1 cellular context compared by ENCODE assay signal in genomic region chr2:65432227-65433190, GRCh38.
TF ChIP-seq lines count a peak whose summit lies in the region.

TSS of gene SPRED2 (minus strand) at chr2:65432599. CDS start at chr2:65431987, 612 bp downstream.

TF ChIP-seq in HEK293, 187 proteins besides CTCF, POLR2A, EP300 and RAD21 (continued from another document and continues in another):
- TF ChIP-seq ZNF280D (tag by site-specific recombination; IDR thresholded peaks at IDR 0.05) (no peak), ZNF513 (tag by site-specific recombination; IDR thresholded peaks at IDR 0.05) (no peak), ZBTB10 (tag by site-specific recombination; IDR thresholded peaks at IDR 0.05) (peak; percentile 84), ZNF114 (tag by site-specific recombination; IDR thresholded peaks at IDR 0.05) (no peak), ZNF488 (tag by site-specific recombination; IDR thresholded peaks at IDR 0.05) (no peak), ZBTB1 (tag by site-specific recombination; IDR thresholded peaks at IDR 0.05) (no peak), SP2 (tag by site-specific recombination; IDR thresholded peaks at IDR 0.05) (peak; percentile 79), ZNF132 (tag by site-specific recombination; IDR thresholded peaks at IDR 0.05; ENCODE audit: borderline replicate concordance) (no peak), ZNF335 (tag by site-specific recombination; conservative IDR thresholded peaks at IDR 0.05) (peak; percentile 70), ZNF792 (tag by site-specific recombination; IDR thresholded peaks at IDR 0.05) (no peak), ZNF529 (tag by site-specific recombination; IDR thresholded peaks at IDR 0.05; ENCODE audit: insufficient replicate concordance) (no peak), ZNF585B (tag by site-specific recombination; IDR thresholded peaks at IDR 0.05) (0 out of 2 replicates have a peak, but pooled peaks have one; percentile 26), ZNF184 (tag by site-specific recombination; IDR thresholded peaks at IDR 0.05) (peak; percentile 84), SP7 (tag by site-specific recombination; IDR thresholded peaks at IDR 0.05) (peak; percentile 87), KLF1 (tag by site-specific recombination; IDR thresholded peaks at IDR 0.05) (peak; percentile 68; the same call in 1 of the 2 replicates), ZNF670 (tag by site-specific recombination; IDR thresholded peaks at IDR 0.05; ENCODE audit: low read depth) (no peak), ZBTB7A (tag by site-specific recombination; IDR thresholded peaks at IDR 0.05; ENCODE audit: low read depth) (peak; percentile 71; the same call in 1 of the 2 replicates), ZNF837 (tag by site-specific recombination; IDR thresholded peaks at IDR 0.05) (no peak), KLF8 (tag by site-specific recombination; IDR thresholded peaks at IDR 0.05) (peak; percentile 98), BCL11B (tag by site-specific recombination; IDR thresholded peaks at IDR 0.05; ENCODE audit: low read depth) (0 out of 2 replicates have a peak, but pooled peaks have one; percentile 77), ZNF747 (tag by site-specific recombination; IDR thresholded peaks at IDR 0.05) (no peak), ZFHX2 (tag by site-specific recombination; conservative IDR thresholded peaks at IDR 0.05) (peak; percentile 80), BCL6B (tag by site-specific recombination; IDR thresholded peaks at IDR 0.05) (no peak), ZNF639 (tag by site-specific recombination; IDR thresholded peaks at IDR 0.05) (peak; percentile 75), ZNF138 (tag by site-specific recombination; IDR thresholded peaks at IDR 0.05; ENCODE audit: borderline replicate concordance) (no peak), ZNF311 (tag by site-specific recombination; IDR thresholded peaks at IDR 0.05; ENCODE audit: borderline replicate concordance) (no peak), ZNF623 (tag by site-specific recombination; IDR thresholded peaks at IDR 0.05) (no peak), ZNF37A (tag by site-specific recombination; IDR thresholded peaks at IDR 0.05) (no peak), ZNF791 (tag by site-specific recombination; IDR thresholded peaks at IDR 0.05) (no peak), ZNF211 (tag by site-specific recombination; IDR thresholded peaks at IDR 0.05; ENCODE audit: low read depth) (no peak), TCF7L2 (IDR thresholded peaks at IDR 0.05; ENCODE audit: borderline replicate concordance, low read depth, low read length) (0 out of 2 replicates have a peak, but pooled peaks have one; percentile 31), ZNF169 (tag by site-specific recombination; IDR thresholded peaks at IDR 0.05) (no peak), GFI1B (tag by site-specific recombination; IDR thresholded peaks at IDR 0.05) (no peak), RBAK (tag by site-specific recombination; IDR thresholded peaks at IDR 0.05) (no peak), AEBP2 (tag by site-specific recombination; IDR thresholded peaks at IDR 0.05; ENCODE audit: borderline replicate concordance) (no peak), ZNF157 (tag by site-specific recombination; IDR thresholded peaks at IDR 0.05) (no peak), ZNF155 (tag by site-specific recombination; IDR thresholded peaks at IDR 0.05) (no peak), MZF1 (tag by site-specific recombination; IDR thresholded peaks at IDR 0.05; ENCODE audit: borderline replicate concordance) (0 out of 2 replicates have a peak, but pooled peaks have one; percentile 56), ZFP69B (tag by site-specific recombination; IDR thresholded peaks at IDR 0.05) (peak; percentile 81), ZNF658 (tag by site-specific recombination; IDR thresholded peaks at IDR 0.05) (no peak), ZSCAN5A (tag by site-specific recombination; IDR thresholded peaks at IDR 0.05) (no peak), ZBTB48 (tag by site-specific recombination; IDR thresholded peaks at IDR 0.05) (no peak), PRDM4 (tag by site-specific recombination; IDR thresholded peaks at IDR 0.05) (peak; percentile 63; the same call in 1 of the 2 replicates), ZNF423 (tag by site-specific recombination; IDR thresholded peaks at IDR 0.05) (peak; percentile 92), ZNF580 (tag by site-specific recombination; IDR thresholded peaks at IDR 0.05) (0 out of 2 replicates have a peak, but pooled peaks have one; percentile 25), ZNF555 (tag by site-specific recombination; conservative IDR thresholded peaks at IDR 0.05) (no peak), ZNF768 (tag by site-specific recombination; IDR thresholded peaks at IDR 0.05) (no peak)
